ENCODE assay signal across 20 cellular contexts in genomic region chr6:3986241-3986640, GRCh38.
DNase-seq lines count a peak whose midpoint lies in the region; ATAC-seq, FAIRE-seq and TF ChIP-seq lines count a peak whose summit lies in the region.
"Had no signal": no experiment of that assay in that cellular context is flagged by ENCODE, and none has a peak within 500 bp of the region (broad histone marks: within the 10 kb centered on the region; RNA-seq: fewer than 3 reads in every experiment).

No MANE protein-coding gene starts in this region.

- no peaks in the 10 kb centered on the region for H3K9me2 ChIP-seq in GM23338 (ENCODE audit: insufficient read depth)

- no peak overlapping the region for H4K8ac ChIP-seq in H1 (ENCODE audit: extremely low read depth, insufficient read depth, low read length)

- H3K27me3 Mint-ChIP-seq in GM23338 (ENCODE audit: insufficient read depth, low read depth, poor library complexity), result peaks cover 4% of the 10 kb centered on the region
- H3K27me3 Mint-ChIP-seq in nephron (ENCODE audit: low read depth), result no peaks in the 10 kb centered on the region
- H3K27me3 Mint-ChIP-seq: B cell; CD4-positive, alpha-beta memory T cell had no signal

- peak overlapping the region; percentile 64; the same call in 1 of the 2 replicates for H3K4me2 ChIP-seq in GM23338
- no peak overlapping the region for H3K4me2 ChIP-seq in H1 (ENCODE audit: insufficient read depth in 1 of 2, low read depth in 2 of 2, low read length in 2 of 2)

- H3K36me3 ChIP-seq in GM23338 (ENCODE audit: insufficient read depth), result no peaks in the 10 kb centered on the region; the same call in 1 of the 2 replicates
- no peaks in the 10 kb centered on the region for H3K36me3 ChIP-seq in H1 (ENCODE audit: control insufficient read depth in 2 of 4, insufficient read depth in 4 of 4, low read length in 3 of 4)

- TF ChIP-seq CTCF in GM23338 (conservative IDR thresholded peaks at IDR 0.05; ENCODE audit: low read depth in 2 of 2) (no peak), H1 (IDR thresholded peaks at IDR 0.05; ENCODE audit: control extremely low read depth in 1 of 3, insufficient read depth in 1 of 3, low read depth in 1 of 3, low read length in 3 of 3) (no peak), nephron (IDR thresholded peaks at IDR 0.05; ENCODE audit: unreplicated experiment in 3 of 3) (no peak)

- H3K23ac ChIP-seq in H1 (ENCODE audit: insufficient read length), result no peak overlapping the region

- H3K27me3 ChIP-seq in GM23338 (ENCODE audit: insufficient read depth) (no peaks in the 10 kb centered on the region), H1 (replicated peaks in 1 of 4; ENCODE audit: control insufficient read depth in 3 of 4, extremely low read depth in 1 of 4, insufficient read depth in 3 of 4, low read length in 3 of 4) (no peaks in the 10 kb centered on the region)

- peak overlapping the region; percentile 56; the same call in 1 of the 2 replicates for H2BK20ac ChIP-seq in H1 (ENCODE audit: low read length)

- no peak overlapping the region for H3K4me3 Mint-ChIP-seq in GM23338
- H3K4me3 Mint-ChIP-seq in nephron, result no peak overlapping the region
- H3K4me3 Mint-ChIP-seq: B cell; CD4-positive, alpha-beta memory T cell had no signal

- no peak overlapping the region for H2AK5ac ChIP-seq in H1 (ENCODE audit: low read depth, low read length)

- H3K4me1 Mint-ChIP-seq in GM23338 (peaks cover 34% of the 10 kb centered on the region), nephron (peaks cover 30% of the 10 kb centered on the region)

- no peaks in the 10 kb centered on the region; the same call in 1 of the 2 replicates for H3K79me1 ChIP-seq in H1 (ENCODE audit: low read depth, low read length)

- ATAC-seq in GM23338, result no peak

- H3K14ac ChIP-seq in H1 (ENCODE audit: insufficient read length), result no peak overlapping the region

- no peak overlapping the region for H3K4ac ChIP-seq in H1 (replicated peaks; ENCODE audit: insufficient read length, low read depth, low read length)

- H2BK5ac ChIP-seq in H1 (ENCODE audit: low read depth, low read length), result no peak overlapping the region

- H2BK12ac ChIP-seq in H1 (ENCODE audit: low read depth, low read length), result no peak overlapping the region

- TF ChIP-seq RAD21 in Ishikawa (IDR thresholded peaks at IDR 0.05; ENCODE audit: low read depth), result no peak
- no peak for TF ChIP-seq RAD21 in H1 (IDR thresholded peaks at IDR 0.05 in 1 of 2, conservative IDR thresholded peaks at IDR 0.05 in 1 of 2; ENCODE audit: low read depth in 2 of 2, low read length in 2 of 2)

- H2AFZ ChIP-seq in GM23338 (no peak overlapping the region), H1 (ENCODE audit: low read length) (no peak overlapping the region)

- no peak overlapping the region for H3K9ac ChIP-seq in H1 (replicated peaks in 1 of 4; ENCODE audit: extremely low read depth in 1 of 4, low read depth in 3 of 4, low read length in 3 of 4)

- H3K4me3 ChIP-seq in GM23338, result no peak overlapping the region
- H3K4me3 ChIP-seq in H1 (ENCODE audit: extremely low read depth in 1 of 4, insufficient read depth in 2 of 4, low read depth in 3 of 4, low read length in 4 of 4), result no peak overlapping the region

- H3K36me3 Mint-ChIP-seq in GM23338 (ENCODE audit: low read depth), result peaks cover 16% of the 10 kb centered on the region
- peaks cover 29% of the 10 kb centered on the region for H3K36me3 Mint-ChIP-seq in nephron (ENCODE audit: low read depth)

- H4K5ac ChIP-seq in H1 (ENCODE audit: insufficient read length, low read depth, low read length), result no peak overlapping the region

- 84% methylated on average over 3 of the region's 3 CpGs; no CpG with 5 or more reads in 1 of the 2 experiments for WGBS in H1 (ENCODE audit: extremely low coverage in 1 of 2, insufficient coverage in 1 of 2, insufficient read length in 1 of 2, insufficient replicate concordance in 2 of 2, low coverage in 1 of 2, low lambda C conversion rate in 2 of 2, missing lambda C conversion rate in 1 of 2), 2 experiments

- no peak overlapping the region; the same call in 1 of the 2 replicates for H3K27ac Mint-ChIP-seq in GM23338
- peak overlapping the region; percentile 36 to 71 (median 67) for H3K27ac Mint-ChIP-seq in nephron
- H3K27ac Mint-ChIP-seq: B cell had no signal

- POLR2A ChIA-PET in H1 (lab: Charles Lee; ENCODE audit: partially characterized antibody), result interaction anchor here (0.6 to 1.6 kb wide), 5 partner anchors 13 to 137 kb away, joined by 3 to 4 read pairs (median 3); partner anchors contain the start of gene FAM50B

- H3F3A ChIP-seq in GM23338 (replicated peaks; ENCODE audit: low read depth), result no peaks in the 10 kb centered on the region

- H2BK120ac ChIP-seq in H1 (replicated peaks; ENCODE audit: low read depth, low read length), result no peak overlapping the region

- CTCF ChIA-PET in H1 (lab: Charles Lee; ENCODE audit: partially characterized antibody), result interaction anchor here (0.6 to 2.7 kb wide), 12 partner anchors 9 to 996 kb away, joined by 3 to 20 read pairs (median 4); partner anchors contain the start of gene FAM50B

- no peak overlapping the region for H4K91ac ChIP-seq in H1 (replicated peaks; ENCODE audit: insufficient read length, low read length)

- no peaks in the 10 kb centered on the region for H3K23me2 ChIP-seq in H1 (ENCODE audit: low read depth, low read length)

- no peak for TF ChIP-seq POLR2A in H1 (IDR thresholded peaks at IDR 0.05; ENCODE audit: control extremely low read depth in 1 of 2, low read depth in 2 of 2, low read length in 2 of 2)

- H3K27ac ChIP-seq in GM23338 (ENCODE audit: low read depth) (no peak overlapping the region), H1 (ENCODE audit: low read depth, low read length) (no peak overlapping the region)

- no peaks in the 10 kb centered on the region for H4K20me1 ChIP-seq in GM23338 (replicated peaks; ENCODE audit: insufficient read depth)
- no peaks in the 10 kb centered on the region for H4K20me1 ChIP-seq in H1 (replicated peaks in 1 of 2; ENCODE audit: control insufficient read depth in 1 of 2, insufficient read depth in 2 of 2, low read length in 2 of 2)

- no peak overlapping the region for H3K18ac ChIP-seq in H1 (ENCODE audit: extremely low read depth, low read length)

- H3K9me3 ChIP-seq in H1 (ENCODE audit: insufficient read depth in 2 of 2, low read depth in 1 of 2, low read length in 1 of 2), result no peaks in the 10 kb centered on the region

- H3K4me1 ChIP-seq in GM23338 (ENCODE audit: insufficient read depth), result peaks cover 35% of the 10 kb centered on the region
- peaks cover 2 to 12% (median 8%) of the 10 kb centered on the region in 4 experiments; a peak in 5 of 7 replicates for H3K4me1 ChIP-seq in H1 (replicated peaks in 1 of 4; ENCODE audit: control insufficient read depth in 3 of 4, insufficient read depth in 4 of 4, low read length in 3 of 4)

- no peak for FAIRE-seq in H1 (lab: Jason Lieb, UNC)
- FAIRE-seq: A204.1, D721Med, G401.6, GM12891, GM19239 had no signal

- H3K79me2 ChIP-seq in GM23338 (replicated peaks; ENCODE audit: insufficient read depth) (no peaks in the 10 kb centered on the region), H1 (ENCODE audit: control insufficient read depth in 1 of 2, insufficient read depth in 2 of 2, low read length in 2 of 2) (no peaks in the 10 kb centered on the region; a peak in 1 of 4 replicates)

- H3K9me3 Mint-ChIP-seq in GM23338 (no peaks in the 10 kb centered on the region; the same call in 2 of the 3 replicates), nephron (no peaks in the 10 kb centered on the region)

- no peak overlapping the region for H3K56ac ChIP-seq in H1 (replicated peaks; ENCODE audit: insufficient read length, low read depth, low read length)

- DNase-seq in GM23338 (ENCODE audit: low spot score), result no peak
- DNase-seq in H1 (ENCODE audit: low read depth in 1 of 2, low spot score in 2 of 2), result no peak
- no peak for DNase-seq in T1000 (lab: John Stamatoyannopoulos, UW)
- no peak for DNase-seq in CD1c-positive myeloid dendritic cell (ENCODE audit: extremely low spot score)
- no peak for DNase-seq in NCI-H2107 (lab: John Stamatoyannopoulos, UW)
- DNase-seq: C1 segment of cervical spinal cord; CD4-positive, alpha-beta memory T cell; DMS153; DMS79 treated with DMSO at 0.1 percent for 48 hours; EL; H7; KBM-7 had no signal

- 0 out of 2 replicates have a peak overlapping the region, but pooled peaks have one; percentile 67 for H2BK15ac ChIP-seq in H1 (ENCODE audit: low read length)

- TF ChIP-seq EP300 in Ishikawa (IDR thresholded peaks at IDR 0.05; ENCODE audit: borderline replicate concordance), result no peak
- TF ChIP-seq EP300 in H1 (IDR thresholded peaks at IDR 0.05; ENCODE audit: borderline replicate concordance in 1 of 2, low read depth in 2 of 2, low read length in 2 of 2), result no peak

TF ChIP-seq in GM23338, 12 proteins besides CTCF, POLR2A, EP300 and RAD21 (continues in another document):
- no peak for TF ChIP-seq CREB1 (CRISPR knock-in tag; IDR thresholded peaks at IDR 0.05; ENCODE audit: low read depth)

TF ChIP-seq in Ishikawa, 13 proteins besides CTCF, POLR2A, EP300 and RAD21:
- TF ChIP-seq CEBPB (IDR thresholded peaks at IDR 0.05) (0 out of 2 replicates have a peak, but pooled peaks have one; percentile 12), CREB1 (IDR thresholded peaks at IDR 0.05; ENCODE audit: low read depth) (no peak), NFIC (IDR thresholded peaks at IDR 0.05) (no peak), FOXM1 (IDR thresholded peaks at IDR 0.05; ENCODE audit: borderline replicate concordance, low read depth) (no peak), YY1 (IDR thresholded peaks at IDR 0.05; ENCODE audit: low read depth) (no peak), TAF1 (IDR thresholded peaks at IDR 0.05; ENCODE audit: low read depth) (no peak), TCF12 (IDR thresholded peaks at IDR 0.05; ENCODE audit: low read depth) (no peak)
- TF ChIP-seq, protein P1, sequence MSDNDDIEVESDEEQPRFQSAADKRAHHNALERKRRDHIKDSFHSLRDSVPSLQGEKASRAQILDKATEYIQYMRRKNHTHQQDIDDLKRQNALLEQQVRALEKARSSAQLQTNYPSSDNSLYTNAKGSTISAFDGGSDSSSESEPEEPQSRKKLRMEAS (IDR thresholded peaks at IDR 0.05), result no peak

TF ChIP-seq in H1, 55 proteins besides CTCF, POLR2A, EP300 and RAD21:
- TF ChIP-seq MAFK (IDR thresholded peaks at IDR 0.05; ENCODE audit: low read depth, low read length) (no peak), POLR2AphosphoS5 (IDR thresholded peaks at IDR 0.05; ENCODE audit: low read depth, low read length) (no peak), CHD1 (IDR thresholded peaks at IDR 0.05; ENCODE audit: low read depth, low read length) (no peak), SUZ12 (IDR thresholded peaks at IDR 0.05; ENCODE audit: low read length) (no peak), CEBPB (IDR thresholded peaks at IDR 0.05; ENCODE audit: low read depth, low read length) (0 out of 2 replicates have a peak, but pooled peaks have one; percentile 15)
